ENCODE assay signal across 28 cellular contexts in genomic region chr10:6706725-6707124, GRCh38.
"Had no signal": no experiment of that assay in that cellular context is flagged by ENCODE, and none has a peak within 500 bp of the region (broad histone marks: within the 10 kb centered on the region; RNA-seq: fewer than 3 reads in every experiment).

No MANE protein-coding gene starts in this region.

- H3K36me3 ChIP-seq: colonic mucosa, esophagus muscularis mucosa, esophagus squamous epithelium, gastrocnemius medialis, gastroesophageal sphincter, heart left ventricle, heart right ventricle had no signal

- H3K4me1 ChIP-seq: colonic mucosa, esophagus muscularis mucosa, esophagus squamous epithelium, foreskin keratinocyte, gastroesophageal sphincter, heart left ventricle, heart right ventricle had no signal

- H3K27ac ChIP-seq: colonic mucosa, coronary artery, dorsolateral prefrontal cortex, epithelial cell of prostate, esophagus muscularis mucosa, esophagus squamous epithelium, foreskin keratinocyte, gastrocnemius medialis, gastroesophageal sphincter, heart left ventricle, heart right ventricle had no signal

- H3K4me3 ChIP-seq: colonic mucosa, coronary artery, dorsolateral prefrontal cortex, esophagus muscularis mucosa, esophagus squamous epithelium, gastrocnemius medialis, gastroesophageal sphincter, heart left ventricle, heart right ventricle had no signal

- FAIRE-seq: colon, endometrium, endothelial cell of umbilical vein, frontal cortex had no signal

- H3K9me3 ChIP-seq: colonic mucosa, esophagus muscularis mucosa, esophagus squamous epithelium, gastrocnemius medialis, gastroesophageal sphincter, heart left ventricle, heart right ventricle had no signal

- DNase-seq: colonic mucosa; cortex of kidney; dermis blood vessel endothelial cell; dorsolateral prefrontal cortex; effector CD4-positive, alpha-beta T cell; effector CD8-positive, alpha-beta T cell; effector memory CD4-positive, alpha-beta T cell; effector memory CD8-positive, alpha-beta T cell; endodermal cell; erythroblast; esophagus squamous epithelium; foreskin fibroblast; foreskin keratinocyte; foreskin melanocyte; gastrocnemius medialis; glutamatergic neuron; head of caudate nucleus; heart left ventricle; heart right ventricle had no signal

- H3K27me3 ChIP-seq: colonic mucosa had no signal

- ATAC-seq: effector memory CD8-positive, alpha-beta T cell; esophagus mucosa; foreskin keratinocyte; gastrocnemius medialis; gastroesophageal sphincter; heart left ventricle; heart right ventricle had no signal
